ENCODE assay signal across 1 cellular context in the genomic region with DNA sequence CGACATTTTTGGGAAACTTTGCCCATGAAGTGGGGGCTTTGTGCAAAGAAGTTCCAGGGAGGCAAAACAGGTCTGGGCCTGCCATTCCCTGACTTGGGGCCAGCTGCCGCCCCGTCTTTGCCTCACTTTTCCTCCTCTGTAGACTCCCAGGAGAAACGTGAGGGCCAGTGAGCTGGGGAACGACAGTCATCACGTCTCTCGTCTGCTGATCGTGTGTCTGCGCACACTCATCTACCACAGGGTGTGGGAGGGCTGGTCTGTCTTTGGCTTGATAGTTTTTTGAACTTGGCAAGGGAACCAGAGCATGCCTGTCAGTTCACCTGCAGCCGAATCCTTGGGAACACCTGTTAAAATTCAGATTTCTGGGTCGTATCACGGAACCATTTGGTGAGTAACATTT.
TF ChIP-seq lines count a peak whose summit lies in the region.

No MANE protein-coding gene starts in this region.

TF ChIP-seq in SK-N-SH, 30 proteins besides CTCF, POLR2A, EP300 and RAD21 (continued from another document):
- no peak for TF ChIP-seq TAF1 (IDR thresholded peaks at IDR 0.05; ENCODE audit: borderline replicate concordance, low read depth, low read length)
- no peak for TF ChIP-seq GATA2 (CRISPR knock-in tag; IDR thresholded peaks at IDR 0.05)
- TF ChIP-seq SMC3 (IDR thresholded peaks at IDR 0.05; ENCODE audit: low read depth, low read length): no peak
- TF ChIP-seq FOXJ3 (CRISPR knock-in tag; IDR thresholded peaks at IDR 0.05): no peak
- TF ChIP-seq TEAD4 (IDR thresholded peaks at IDR 0.05; ENCODE audit: borderline replicate concordance, insufficient read depth): no peak
- TF ChIP-seq FOSL2 (IDR thresholded peaks at IDR 0.05; ENCODE audit: borderline replicate concordance, low read depth): no peak
- no peak for TF ChIP-seq ZBTB33 (IDR thresholded peaks at IDR 0.05; ENCODE audit: borderline replicate concordance, low read depth)
- TF ChIP-seq RCOR1 (IDR thresholded peaks at IDR 0.05; ENCODE audit: low read length): no peak
- TF ChIP-seq TCF12 (IDR thresholded peaks at IDR 0.05): no peak
